ENCODE assay signal across 1 cellular context in the genomic region with DNA sequence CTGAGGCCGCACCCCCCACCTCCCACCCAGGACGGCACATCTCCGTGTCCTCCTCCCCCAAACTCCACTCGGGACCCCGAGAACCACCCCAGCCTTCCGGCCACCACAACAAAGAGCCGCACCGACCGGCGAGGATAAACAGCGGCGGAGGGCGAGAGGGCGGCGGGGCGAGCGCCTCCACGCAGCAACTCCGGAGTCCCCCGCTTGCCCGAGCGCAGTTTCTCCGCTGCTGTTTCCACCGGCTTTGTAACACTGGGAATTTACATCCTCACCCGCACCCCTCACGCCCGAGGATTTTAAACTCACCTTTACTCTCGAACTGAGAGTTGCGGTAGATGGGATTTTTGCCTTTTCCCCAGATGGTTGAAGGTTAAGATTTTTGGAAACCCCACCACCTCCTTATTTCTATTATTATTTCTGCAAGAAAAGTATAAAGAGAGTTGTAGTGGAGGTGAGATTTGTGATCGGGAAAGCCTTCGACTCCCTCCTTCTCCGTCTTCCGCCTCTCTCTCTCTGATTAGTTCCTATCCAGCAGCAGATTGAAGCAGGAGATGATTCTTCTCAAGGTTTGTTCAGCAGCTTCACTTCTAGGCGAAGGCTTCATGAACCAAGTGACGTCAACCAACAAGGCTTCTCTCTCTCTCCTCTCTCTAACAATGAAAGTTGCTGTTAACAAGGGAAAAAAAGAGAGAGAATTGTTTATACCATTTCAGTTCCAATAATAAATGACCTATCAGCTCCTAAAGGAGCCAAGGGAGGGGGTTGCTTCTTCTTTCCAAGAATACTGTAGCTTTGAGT.
TF ChIP-seq lines count a peak whose summit lies in the region.

TSS of gene BAZ2B (minus strand) at position 613 of the 798 bp plus-strand sequence. CDS start 137,829 bp downstream, outside the sequence.

TF ChIP-seq in HepG2, 621 proteins besides CTCF, POLR2A, EP300 and RAD21 (continued from another document and continues in another):
- TF ChIP-seq ZNF335 (CRISPR knock-in tag; IDR thresholded peaks at IDR 0.05) (0 out of 2 replicates have a peak, but pooled peaks have one; percentile 51), SAP130 (CRISPR knock-in tag; IDR thresholded peaks at IDR 0.05; ENCODE audit: low read depth) (peak; percentile 10; the same call in 1 of the 2 replicates), ZBTB37 (CRISPR knock-in tag; IDR thresholded peaks at IDR 0.05) (no peak), ZFX (CRISPR knock-in tag; IDR thresholded peaks at IDR 0.05; ENCODE audit: low read depth) (peak; percentile 61; the same call in 1 of the 2 replicates), FOXA1 (IDR thresholded peaks at IDR 0.05) (no peak), FOXA1 (CRISPR knock-in tag; IDR thresholded peaks at IDR 0.05) (peak; percentile 31; the same call in 1 of the 2 replicates), ZNF343 (CRISPR knock-in tag; IDR thresholded peaks at IDR 0.05) (0 out of 2 replicates have a peak, but pooled peaks have one; percentile 79), NR2C2 (CRISPR knock-in tag; IDR thresholded peaks at IDR 0.05; ENCODE audit: borderline replicate concordance) (0 out of 2 replicates have a peak, but pooled peaks have one; percentile 45), ZFP37 (CRISPR knock-in tag; IDR thresholded peaks at IDR 0.05; ENCODE audit: borderline replicate concordance) (no peak), BHLHE40 (IDR thresholded peaks at IDR 0.05; ENCODE audit: low read length) (0 out of 2 replicates have a peak, but pooled peaks have one; percentile 24), YY1 (IDR thresholded peaks at IDR 0.05; ENCODE audit: insufficient read depth, insufficient replicate concordance, low read depth, low read length) (peak; percentile 43), TAF15 (IDR thresholded peaks at IDR 0.05; ENCODE audit: low read depth, low read length, poor library complexity, severe bottlenecking) (peak; percentile 16), ZNF24 (IDR thresholded peaks at IDR 0.05) (no peak), ARID2 (CRISPR knock-in tag; IDR thresholded peaks at IDR 0.05; ENCODE audit: borderline replicate concordance) (peak; percentile 52; the same call in 1 of the 2 replicates), MEIS1 (CRISPR knock-in tag; IDR thresholded peaks at IDR 0.05; ENCODE audit: borderline replicate concordance) (0 out of 2 replicates have a peak, but pooled peaks have one; percentile 22), BRF2 (CRISPR knock-in tag; IDR thresholded peaks at IDR 0.05) (peak; percentile 61), ZNF768 (CRISPR knock-in tag; IDR thresholded peaks at IDR 0.05) (peak; percentile 36; the same call in 1 of the 2 replicates), GATAD1 (CRISPR knock-in tag; IDR thresholded peaks at IDR 0.05) (0 out of 2 replicates have a peak, but pooled peaks have one; percentile 9), SKI (IDR thresholded peaks at IDR 0.05; ENCODE audit: partially characterized antibody) (no peak), SNAPC2 (CRISPR knock-in tag; IDR thresholded peaks at IDR 0.05) (peak; percentile 17; the same call in 1 of the 2 replicates), ZFYVE20 (CRISPR knock-in tag; IDR thresholded peaks at IDR 0.05; ENCODE audit: borderline replicate concordance, low read depth) (peak; percentile 7; the same call in 1 of the 2 replicates), MAX (IDR thresholded peaks at IDR 0.05) (no peak), AHR (CRISPR knock-in tag; IDR thresholded peaks at IDR 0.05) (no peak), PITX1 (CRISPR knock-in tag; IDR thresholded peaks at IDR 0.05) (no peak; the same call in 1 of the 2 replicates), PHF8 (CRISPR knock-in tag; IDR thresholded peaks at IDR 0.05) (peak; percentile 67), ZKSCAN5 (CRISPR knock-in tag; IDR thresholded peaks at IDR 0.05) (peak; percentile 69; the same call in 1 of the 2 replicates), MTERF4 (CRISPR knock-in tag; IDR thresholded peaks at IDR 0.05) (peak; percentile 70; the same call in 1 of the 2 replicates), ARID5B (CRISPR knock-in tag; IDR thresholded peaks at IDR 0.05) (peak; percentile 33; the same call in 1 of the 2 replicates), ZNF205 (CRISPR knock-in tag; IDR thresholded peaks at IDR 0.05) (0 out of 2 replicates have a peak, but pooled peaks have one; percentile 57), ZNF564 (CRISPR knock-in tag; IDR thresholded peaks at IDR 0.05) (0 out of 2 replicates have a peak, but pooled peaks have one; percentile 32), MYPOP (CRISPR knock-in tag; IDR thresholded peaks at IDR 0.05) (peak; percentile 68), ZNF777 (CRISPR knock-in tag; IDR thresholded peaks at IDR 0.05) (no peak), EED (CRISPR knock-in tag; IDR thresholded peaks at IDR 0.05) (peak; percentile 78), FOXK1 (CRISPR knock-in tag; IDR thresholded peaks at IDR 0.05; ENCODE audit: borderline replicate concordance, low read depth) (no peak), ZNF326 (CRISPR knock-in tag; IDR thresholded peaks at IDR 0.05; ENCODE audit: borderline replicate concordance) (no peak), TAF1 (CRISPR knock-in tag; IDR thresholded peaks at IDR 0.05) (0 out of 2 replicates have a peak, but pooled peaks have one; percentile 24), ASH2L (IDR thresholded peaks at IDR 0.05; ENCODE audit: insufficient read length, low read depth, low read length) (peak; percentile 93), HNRNPH1 (optimal IDR thresholded peaks at IDR 0.05; ENCODE audit: low read depth, low read length) (no peak), ZBTB46 (CRISPR knock-in tag; IDR thresholded peaks at IDR 0.05; ENCODE audit: borderline replicate concordance) (0 out of 2 replicates have a peak, but pooled peaks have one; percentile 16), ZBTB7B (CRISPR knock-in tag; IDR thresholded peaks at IDR 0.05) (peak; percentile 28; the same call in 1 of the 2 replicates), TARDBP (CRISPR knock-in tag; IDR thresholded peaks at IDR 0.05) (no peak), ZSCAN31 (CRISPR knock-in tag; IDR thresholded peaks at IDR 0.05; ENCODE audit: low read depth) (peak; percentile 11; the same call in 1 of the 2 replicates), JUNB (CRISPR knock-in tag; IDR thresholded peaks at IDR 0.05; ENCODE audit: borderline replicate concordance) (no peak), REL (CRISPR knock-in tag; conservative IDR thresholded peaks at IDR 0.05) (0 out of 2 replicates have a peak, but pooled peaks have one; percentile 43), NBN (conservative IDR thresholded peaks at IDR 0.05) (no peak), KAT7 (CRISPR knock-in tag; IDR thresholded peaks at IDR 0.05; ENCODE audit: borderline replicate concordance) (peak; percentile 78)
- TF ChIP-seq, protein P1, sequence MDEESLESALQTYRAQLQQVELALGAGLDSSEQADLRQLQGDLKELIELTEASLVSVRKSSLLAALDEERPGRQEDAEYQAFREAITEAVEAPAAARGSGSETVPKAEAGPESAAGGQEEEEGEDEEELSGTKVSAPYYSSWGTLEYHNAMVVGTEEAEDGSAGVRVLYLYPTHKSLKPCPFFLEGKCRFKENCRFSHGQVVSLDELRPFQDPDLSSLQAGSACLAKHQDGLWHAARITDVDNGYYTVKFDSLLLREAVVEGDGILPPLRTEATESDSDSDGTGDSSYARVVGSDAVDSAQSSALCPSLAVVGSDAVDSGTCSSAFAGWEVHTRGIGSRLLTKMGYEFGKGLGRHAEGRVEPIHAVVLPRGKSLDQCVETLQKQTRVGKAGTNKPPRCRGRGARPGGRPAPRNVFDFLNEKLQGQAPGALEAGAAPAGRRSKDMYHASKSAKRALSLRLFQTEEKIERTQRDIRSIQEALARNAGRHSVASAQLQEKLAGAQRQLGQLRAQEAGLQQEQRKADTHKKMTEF (CRISPR knock-in tag; IDR thresholded peaks at IDR 0.05): 0 out of 2 replicates have a peak, but pooled peaks have one; percentile 13
- TF ChIP-seq, protein P2, sequence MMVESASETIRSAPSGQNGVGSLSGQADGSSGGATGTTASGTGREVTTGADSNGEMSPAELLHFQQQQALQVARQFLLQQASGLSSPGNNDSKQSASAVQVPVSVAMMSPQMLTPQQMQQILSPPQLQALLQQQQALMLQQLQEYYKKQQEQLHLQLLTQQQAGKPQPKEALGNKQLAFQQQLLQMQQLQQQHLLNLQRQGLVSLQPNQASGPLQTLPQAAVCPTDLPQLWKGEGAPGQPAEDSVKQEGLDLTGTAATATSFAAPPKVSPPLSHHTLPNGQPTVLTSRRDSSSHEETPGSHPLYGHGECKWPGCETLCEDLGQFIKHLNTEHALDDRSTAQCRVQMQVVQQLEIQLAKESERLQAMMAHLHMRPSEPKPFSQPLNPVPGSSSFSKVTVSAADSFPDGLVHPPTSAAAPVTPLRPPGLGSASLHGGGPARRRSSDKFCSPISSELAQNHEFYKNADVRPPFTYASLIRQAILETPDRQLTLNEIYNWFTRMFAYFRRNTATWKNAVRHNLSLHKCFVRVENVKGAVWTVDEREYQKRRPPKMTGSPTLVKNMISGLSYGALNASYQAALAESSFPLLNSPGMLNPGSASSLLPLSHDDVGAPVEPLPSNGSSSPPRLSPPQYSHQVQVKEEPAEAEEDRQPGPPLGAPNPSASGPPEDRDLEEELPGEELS (CRISPR knock-in tag; IDR thresholded peaks at IDR 0.05): no peak
